9 cellular contexts compared by ENCODE assay signal in genomic region chr12:13099910-13100609, GRCh38. TPM values are rescaled to one million over a fixed set of nuclear protein-coding genes. Genes with fewer than 3 reads are reported as not detected.
DNase-seq lines count a peak whose midpoint lies in the region; ATAC-seq and TF ChIP-seq lines count a peak whose summit lies in the region.
"Had no signal": no experiment of that assay in that cellular context is flagged by ENCODE, and none has a peak within 500 bp of the region (broad histone marks: within the 10 kb centered on the region; RNA-seq: fewer than 3 reads in every experiment).

No MANE protein-coding gene starts in this region.

- H3K4me3 Mint-ChIP-seq in activated T-helper 1 cell treated with anti-CD3 and anti-CD28 coated beads, Interleukin-12 subunit alpha, Interleukin-12 subunit beta, Interleukin-2, Interleukin-4 antibody, amounts not matched to agents 30 ng/mL and 10 ng/mL and 1 ng/mL, durations not matched to agents 14 hours and 24 hours and 36 hours = peak overlapping the region; percentile 74

- H3K4me3 ChIP-seq in SK-N-SH (ENCODE audit: low read depth in 2 of 2, low read length in 1 of 2) (peak overlapping the region in 1 of 2 experiments; percentile 55; a peak in 3 of 4 replicates), suprapubic skin (peak overlapping the region; percentile 58)

- CTCF ChIA-PET in SK-N-SH (lab: Yijun Ruan, JAX) = interaction anchor here (0.6 to 5.5 kb wide), 5 partner anchors 56 to 156 kb away, joined by 3 to 47 read pairs (median 5); partner anchors contain the start of gene FAM234B

- H3K36me3 ChIP-seq in SK-N-SH (replicated peaks in 1 of 2; ENCODE audit: control insufficient read depth in 1 of 2, insufficient read depth in 2 of 2, low read length in 1 of 2) (peaks cover 0 to 2% of the 10 kb centered on the region in 2 experiments), suprapubic skin (no peaks in the 10 kb centered on the region)

- H3K27me3 Mint-ChIP-seq in activated T-helper 1 cell treated with anti-CD3 and anti-CD28 coated beads, Interleukin-12 subunit alpha, Interleukin-12 subunit beta, Interleukin-2, Interleukin-4 antibody, amounts not matched to agents 30 ng/mL and 10 ng/mL and 1 ng/mL, durations not matched to agents 14 hours and 24 hours and 36 hours (ENCODE audit: insufficient read depth) = no peaks in the 10 kb centered on the region

- H3K27ac Mint-ChIP-seq in activated T-helper 1 cell treated with anti-CD3 and anti-CD28 coated beads, Interleukin-12 subunit alpha, Interleukin-12 subunit beta, Interleukin-2, Interleukin-4 antibody, amounts not matched to agents 30 ng/mL and 10 ng/mL and 1 ng/mL, durations not matched to agents 14 hours and 24 hours and 36 hours = peak overlapping the region; percentile 89

- no peaks in the 10 kb centered on the region for H3K9me3 Mint-ChIP-seq in activated T-helper 1 cell treated with anti-CD3 and anti-CD28 coated beads, Interleukin-12 subunit alpha, Interleukin-12 subunit beta, Interleukin-2, Interleukin-4 antibody, amounts not matched to agents 30 ng/mL and 10 ng/mL and 1 ng/mL, durations not matched to agents 14 hours and 24 hours and 36 hours

- no peak for TF ChIP-seq RAD21 in SK-N-SH (IDR thresholded peaks at IDR 0.05; ENCODE audit: low read length)

- 95% methylated on average over 8 of the region's 8 CpGs for WGBS in SK-N-SH (ENCODE audit: low lambda C conversion rate)
- 46% methylated on average over 8 of the region's 8 CpGs for WGBS in suprapubic skin

- peak overlapping the region; percentile 71 to 100 for H3K27ac ChIP-seq in SK-N-SH (ENCODE audit: low read depth in 2 of 2, low read length in 1 of 2)
- H3K27ac ChIP-seq in suprapubic skin = peak overlapping the region; percentile 95

- intact Hi-C loops in activated T-helper 1 cell treated with anti-CD3 and anti-CD28 coated beads, Interleukin-12 subunit alpha, Interleukin-12 subunit beta, Interleukin-2, Interleukin-4 antibody, amounts not matched to agents 30 ng/mL and 10 ng/mL and 1 ng/mL, durations not matched to agents 14 hours and 24 hours and 36 hours (cut with micrococcal nuclease) = loop anchor here (2.0 to 10.0 kb wide), 6 partner anchors 65 to 745 kb away; partner anchors contain the start of genes BORCS5, DDX47 and MANSC1

- H3K79me2 ChIP-seq in SK-N-SH (ENCODE audit: insufficient read depth) = no peaks in the 10 kb centered on the region

- DNase-seq in SK-N-SH = no peak
- no peak for DNase-seq in activated T-helper 1 cell treated with anti-CD3 and anti-CD28 coated beads, Interleukin-12 subunit alpha, Interleukin-12 subunit beta, Interleukin-2, Interleukin-4 antibody, amounts not matched to agents 30 ng/mL and 10 ng/mL and 1 ng/mL, durations not matched to agents 14 hours and 24 hours and 36 hours (ENCODE audit: low spot score)
- DNase-seq in islet precursor cell = peak; percentile 42
- DNase-seq in suprapubic skin (ENCODE audit: low spot score in 2 of 2) = no peak
- DNase-seq in activated gamma-delta T cell treated with Interleukin-2 at 50 U/mL for 16 hours = no peak
- DNase-seq in A172 (ENCODE audit: low spot score) = no peak
- no peak for DNase-seq in NCI-H146 (lab: John Stamatoyannopoulos, UW)

- H2AFZ ChIP-seq in SK-N-SH (ENCODE audit: low read depth) = peak overlapping the region; percentile 57; the same call in 1 of the 2 replicates

- H3K27me3 ChIP-seq in SK-N-SH (ENCODE audit: insufficient read depth) (no peaks in the 10 kb centered on the region), suprapubic skin (no peaks in the 10 kb centered on the region)

- H3K4me2 ChIP-seq in SK-N-SH = peak overlapping the region; percentile 85

- H4K20me1 ChIP-seq in SK-N-SH (ENCODE audit: insufficient read depth) = no peaks in the 10 kb centered on the region

- TF ChIP-seq EP300 in SK-N-SH (IDR thresholded peaks at IDR 0.05; ENCODE audit: borderline replicate concordance in 1 of 2, low read depth in 1 of 2, low read length in 1 of 2) (no peak), suprapubic skin (IDR thresholded peaks at IDR 0.05) (no peak)

- no peaks in the 10 kb centered on the region for H3K9me2 ChIP-seq in SK-N-SH

- POLR2A ChIA-PET in SK-N-SH (lab: Yijun Ruan, JAX) = no interaction called here

- H3K9me3 ChIP-seq in SK-N-SH (no peaks in the 10 kb centered on the region), suprapubic skin (no peaks in the 10 kb centered on the region)

- H3K36me3 Mint-ChIP-seq in activated T-helper 1 cell treated with anti-CD3 and anti-CD28 coated beads, Interleukin-12 subunit alpha, Interleukin-12 subunit beta, Interleukin-2, Interleukin-4 antibody, amounts not matched to agents 30 ng/mL and 10 ng/mL and 1 ng/mL, durations not matched to agents 14 hours and 24 hours and 36 hours (ENCODE audit: low read depth) = no peaks in the 10 kb centered on the region

- peak overlapping the region; percentile 97 for H3K9ac ChIP-seq in SK-N-SH

- ATAC-seq in SK-N-SH treated with all-trans-retinoic acid at 6 μM for 48 hours = no peak

- peaks cover 43% of the 10 kb centered on the region for H3K4me1 Mint-ChIP-seq in activated T-helper 1 cell treated with anti-CD3 and anti-CD28 coated beads, Interleukin-12 subunit alpha, Interleukin-12 subunit beta, Interleukin-2, Interleukin-4 antibody, amounts not matched to agents 30 ng/mL and 10 ng/mL and 1 ng/mL, durations not matched to agents 14 hours and 24 hours and 36 hours (ENCODE audit: low read depth)

- H3K4me1 ChIP-seq in SK-N-SH (ENCODE audit: control insufficient read depth in 1 of 2, insufficient read depth in 2 of 2, low read depth in 1 of 2, low read length in 1 of 2) (peaks cover 14 to 58% of the 10 kb centered on the region in 2 experiments), suprapubic skin (peaks cover 64% of the 10 kb centered on the region)

- TF ChIP-seq POLR2A in suprapubic skin (IDR thresholded peaks at IDR 0.05) = no peak

- H3F3A ChIP-seq in SK-N-SH (replicated peaks; ENCODE audit: insufficient read depth) = peaks cover 52% of the 10 kb centered on the region

- TF ChIP-seq CTCF in SK-N-SH (IDR thresholded peaks at IDR 0.05) (no peak), suprapubic skin (IDR thresholded peaks at IDR 0.05) (no peak)

TF ChIP-seq in SK-N-SH, 30 proteins besides CTCF, POLR2A, EP300 and RAD21 (continues in another document):
- TF ChIP-seq NRF1 (IDR thresholded peaks at IDR 0.05; ENCODE audit: low read depth, low read length) = no peak
- no peak for TF ChIP-seq POLR2AphosphoS5 (IDR thresholded peaks at IDR 0.05; ENCODE audit: low read depth, low read length)
- TF ChIP-seq GATA2 (CRISPR knock-in tag; IDR thresholded peaks at IDR 0.05) = no peak
- TF ChIP-seq SIN3A (IDR thresholded peaks at IDR 0.05; ENCODE audit: borderline replicate concordance, low read depth, low read length) = no peak
- TF ChIP-seq EZH2phosphoT487 (IDR thresholded peaks at IDR 0.05; ENCODE audit: borderline replicate concordance, low read depth) = no peak
- no peak for TF ChIP-seq MXI1 (IDR thresholded peaks at IDR 0.05; ENCODE audit: low read depth, low read length)
- no peak for TF ChIP-seq FOXJ3 (CRISPR knock-in tag; IDR thresholded peaks at IDR 0.05)
- no peak for TF ChIP-seq PBX3 (IDR thresholded peaks at IDR 0.05)
- TF ChIP-seq RXRA (IDR thresholded peaks at IDR 0.05; ENCODE audit: borderline replicate concordance, low read depth) = no peak

TF ChIP-seq in SK-N-SH treated with all-trans-retinoic acid at 6 μM for 48 hours, 23 proteins besides CTCF, POLR2A, EP300 and RAD21 (continues in another document):
- TF ChIP-seq ZNF8 (CRISPR knock-in tag; IDR thresholded peaks at IDR 0.05) (no peak), CSDC2 (CRISPR knock-in tag; IDR thresholded peaks at IDR 0.05) (no peak), PPARA (CRISPR knock-in tag; IDR thresholded peaks at IDR 0.05; ENCODE audit: borderline replicate concordance) (no peak), TSHZ2 (CRISPR knock-in tag; IDR thresholded peaks at IDR 0.05) (no peak), ARNTL (CRISPR knock-in tag; IDR thresholded peaks at IDR 0.05; ENCODE audit: borderline replicate concordance, low read depth) (no peak)

RNA-seq across cellular contexts. Expression of gene GSG1, which starts 3.4 kb away (rescaled TPM):
- polyA plus RNA-seq in SK-N-SH (2012; rRNA removed) = 0.39 and 0.68 TPM in 2 replicates
- 0.49 and 0.93 TPM in 2 replicates for polyA plus RNA-seq in SK-N-SH (2012; cell fraction: cytosol; rRNA removed)
- 0.47 and 0.63 TPM in 2 replicates for polyA plus RNA-seq in SK-N-SH (2012; cell fraction: nucleus; rRNA removed)
- not detected in 2 replicates for total RNA-seq in activated T-helper 1 cell treated with anti-CD3 and anti-CD28 coated beads, Interleukin-12 subunit alpha, Interleukin-12 subunit beta, Interleukin-2, Interleukin-4 antibody, amounts not matched to agents 30 ng/mL and 10 ng/mL and 1 ng/mL, durations not matched to agents 14 hours and 24 hours and 36 hours
- total RNA-seq in suprapubic skin = not detected
- 1.6 and 2.6 TPM in 2 replicates for total RNA-seq in A172 (2014; rRNA removed; shearing (Covaris generic))
- total RNA-seq: subcutaneous adipose tissue had no signal

RNA-seq across cellular contexts. Expression of gene FAM234B, which starts 55.9 kb away (rescaled TPM):
- polyA plus RNA-seq in SK-N-SH (2012; rRNA removed) = 3.7 and 4.9 TPM in 2 replicates
- polyA plus RNA-seq in SK-N-SH (2012; cell fraction: cytosol; rRNA removed) = 3.1 and 3.8 TPM in 2 replicates
- 2.2 and 3.4 TPM in 2 replicates for polyA plus RNA-seq in SK-N-SH (2012; cell fraction: nucleus; rRNA removed)
- 6.0 and 6.6 TPM in 2 replicates for total RNA-seq in activated T-helper 1 cell treated with anti-CD3 and anti-CD28 coated beads, Interleukin-12 subunit alpha, Interleukin-12 subunit beta, Interleukin-2, Interleukin-4 antibody, amounts not matched to agents 30 ng/mL and 10 ng/mL and 1 ng/mL, durations not matched to agents 14 hours and 24 hours and 36 hours
- 10 to 100 TPM; 24.0 to 32.3 (median 27.8) TPM for total RNA-seq in suprapubic skin
- 2.3 and 4.3 TPM in 2 replicates for total RNA-seq in A172 (2014; rRNA removed; shearing (Covaris generic))
